In the genomic region with DNA sequence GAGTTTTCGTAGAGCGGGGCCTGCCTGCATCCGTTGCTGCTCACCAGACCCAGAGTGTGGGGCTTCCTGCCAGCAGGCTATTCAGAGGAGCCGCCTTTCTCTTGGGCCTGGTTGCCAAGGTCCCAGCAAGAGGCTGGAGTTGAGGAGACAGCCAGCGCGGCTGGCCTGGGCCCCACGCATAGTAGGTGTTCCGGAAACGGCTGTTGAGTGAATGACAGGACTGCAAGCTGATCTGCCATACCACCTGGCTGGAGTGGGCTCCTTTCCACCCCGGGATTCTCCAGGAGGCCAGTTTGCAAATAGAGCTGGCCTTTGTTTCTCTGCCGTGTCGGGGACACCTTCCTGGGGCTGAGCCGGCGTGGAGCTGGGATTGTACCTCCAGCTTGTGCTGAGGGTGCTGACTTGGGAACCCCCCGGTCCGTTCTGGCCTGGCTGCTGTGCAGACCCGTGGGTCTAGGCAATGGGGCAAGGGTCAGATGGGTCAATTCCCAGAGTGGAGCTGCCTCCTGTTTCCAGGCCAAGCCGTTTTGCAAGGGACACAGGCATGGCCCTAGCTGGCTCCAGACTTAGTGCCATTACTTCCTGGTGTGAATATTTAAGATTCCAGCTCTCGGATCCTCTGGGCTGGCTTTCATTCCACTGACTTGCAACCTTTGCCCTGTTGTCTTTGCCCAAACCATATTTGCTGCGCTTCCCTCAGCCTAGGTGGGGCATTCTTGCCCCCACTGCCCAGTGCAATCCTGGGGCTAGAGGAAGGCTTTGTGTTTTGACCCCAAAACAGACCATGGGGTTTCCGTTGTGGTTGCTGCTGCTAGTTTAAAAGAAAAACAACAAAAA, we compare ENCODE assay signal across 1 cellular context.
TF ChIP-seq lines count a peak whose summit lies in the region.

No MANE protein-coding gene starts in this region.

TF ChIP-seq in HepG2, 621 proteins besides CTCF, POLR2A, EP300 and RAD21 (continued from another document):
- TF ChIP-seq, protein P1, sequence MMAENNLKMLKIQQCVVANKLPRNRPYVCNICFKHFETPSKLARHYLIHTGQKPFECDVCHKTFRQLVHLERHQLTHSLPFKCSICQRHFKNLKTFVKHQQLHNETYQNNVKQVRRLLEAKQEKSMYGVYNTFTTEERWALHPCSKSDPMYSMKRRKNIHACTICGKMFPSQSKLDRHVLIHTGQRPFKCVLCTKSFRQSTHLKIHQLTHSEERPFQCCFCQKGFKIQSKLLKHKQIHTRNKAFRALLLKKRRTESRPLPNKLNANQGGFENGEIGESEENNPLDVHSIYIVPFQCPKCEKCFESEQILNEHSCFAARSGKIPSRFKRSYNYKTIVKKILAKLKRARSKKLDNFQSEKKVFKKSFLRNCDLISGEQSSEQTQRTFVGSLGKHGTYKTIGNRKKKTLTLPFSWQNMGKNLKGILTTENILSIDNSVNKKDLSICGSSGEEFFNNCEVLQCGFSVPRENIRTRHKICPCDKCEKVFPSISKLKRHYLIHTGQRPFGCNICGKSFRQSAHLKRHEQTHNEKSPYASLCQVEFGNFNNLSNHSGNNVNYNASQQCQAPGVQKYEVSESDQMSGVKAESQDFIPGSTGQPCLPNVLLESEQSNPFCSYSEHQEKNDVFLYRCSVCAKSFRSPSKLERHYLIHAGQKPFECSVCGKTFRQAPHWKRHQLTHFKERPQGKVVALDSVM (CRISPR knock-in tag; IDR thresholded peaks at IDR 0.05), result 0 out of 2 replicates have a peak, but pooled peaks have one; percentile 15
- TF ChIP-seq, protein P2, sequence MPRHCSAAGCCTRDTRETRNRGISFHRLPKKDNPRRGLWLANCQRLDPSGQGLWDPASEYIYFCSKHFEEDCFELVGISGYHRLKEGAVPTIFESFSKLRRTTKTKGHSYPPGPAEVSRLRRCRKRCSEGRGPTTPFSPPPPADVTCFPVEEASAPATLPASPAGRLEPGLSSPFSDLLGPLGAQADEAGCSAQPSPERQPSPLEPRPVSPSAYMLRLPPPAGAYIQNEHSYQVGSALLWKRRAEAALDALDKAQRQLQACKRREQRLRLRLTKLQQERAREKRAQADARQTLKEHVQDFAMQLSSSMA (CRISPR knock-in tag; IDR thresholded peaks at IDR 0.05), result 0 out of 2 replicates have a peak, but pooled peaks have one; percentile 30
- TF ChIP-seq, protein P3, sequence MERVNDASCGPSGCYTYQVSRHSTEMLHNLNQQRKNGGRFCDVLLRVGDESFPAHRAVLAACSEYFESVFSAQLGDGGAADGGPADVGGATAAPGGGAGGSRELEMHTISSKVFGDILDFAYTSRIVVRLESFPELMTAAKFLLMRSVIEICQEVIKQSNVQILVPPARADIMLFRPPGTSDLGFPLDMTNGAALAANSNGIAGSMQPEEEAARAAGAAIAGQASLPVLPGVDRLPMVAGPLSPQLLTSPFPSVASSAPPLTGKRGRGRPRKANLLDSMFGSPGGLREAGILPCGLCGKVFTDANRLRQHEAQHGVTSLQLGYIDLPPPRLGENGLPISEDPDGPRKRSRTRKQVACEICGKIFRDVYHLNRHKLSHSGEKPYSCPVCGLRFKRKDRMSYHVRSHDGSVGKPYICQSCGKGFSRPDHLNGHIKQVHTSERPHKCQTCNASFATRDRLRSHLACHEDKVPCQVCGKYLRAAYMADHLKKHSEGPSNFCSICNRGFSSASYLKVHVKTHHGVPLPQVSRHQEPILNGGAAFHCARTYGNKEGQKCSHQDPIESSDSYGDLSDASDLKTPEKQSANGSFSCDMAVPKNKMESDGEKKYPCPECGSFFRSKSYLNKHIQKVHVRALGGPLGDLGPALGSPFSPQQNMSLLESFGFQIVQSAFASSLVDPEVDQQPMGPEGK (CRISPR knock-in tag; IDR thresholded peaks at IDR 0.05), result peak; percentile 92
- TF ChIP-seq RFXAP (CRISPR knock-in tag; IDR thresholded peaks at IDR 0.05; ENCODE audit: borderline replicate concordance) (peak; percentile 63; the same call in 1 of the 2 replicates), SAP130 (CRISPR knock-in tag; IDR thresholded peaks at IDR 0.05; ENCODE audit: low read depth) (peak; percentile 78), CCDC6 (CRISPR knock-in tag; IDR thresholded peaks at IDR 0.05) (0 out of 2 replicates have a peak, but pooled peaks have one; percentile 19), HNF4G (IDR thresholded peaks at IDR 0.05; ENCODE audit: borderline replicate concordance, low read depth, low read length) (peak; percentile 91), HNF4G (CRISPR knock-in tag; IDR thresholded peaks at IDR 0.05; ENCODE audit: borderline replicate concordance, low read depth) (peak; percentile 87), ZNF883 (CRISPR knock-in tag; IDR thresholded peaks at IDR 0.05; ENCODE audit: not compliant biosample characterization) (peak; percentile 40), RNF2 (conservative IDR thresholded peaks at IDR 0.05; ENCODE audit: low read depth) (no peak), KLF16 (CRISPR knock-in tag; IDR thresholded peaks at IDR 0.05) (peak in 1 of 2 experiments; percentile 65; a peak in 1 of 4 replicates), ZNF546 (CRISPR knock-in tag; conservative IDR thresholded peaks at IDR 0.05) (no peak), NCOA2 (CRISPR knock-in tag; IDR thresholded peaks at IDR 0.05) (peak; percentile 47; the same call in 1 of the 2 replicates), ZNF768 (CRISPR knock-in tag; IDR thresholded peaks at IDR 0.05) (peak; percentile 55; the same call in 1 of the 2 replicates), RXRA (CRISPR knock-in tag; IDR thresholded peaks at IDR 0.05) (peak; percentile 93), ZNF232 (CRISPR knock-in tag; IDR thresholded peaks at IDR 0.05; ENCODE audit: borderline replicate concordance) (0 out of 2 replicates have a peak, but pooled peaks have one; percentile 31), SOX5 (CRISPR knock-in tag; IDR thresholded peaks at IDR 0.05; ENCODE audit: borderline replicate concordance) (peak; percentile 30; the same call in 1 of the 2 replicates), RBFOX2 (IDR thresholded peaks at IDR 0.05; ENCODE audit: low read depth, low read length) (no peak), PRMT3 (CRISPR knock-in tag; IDR thresholded peaks at IDR 0.05; ENCODE audit: borderline replicate concordance, low read depth) (no peak), ZMYM2 (CRISPR knock-in tag; IDR thresholded peaks at IDR 0.05) (peak; percentile 82; the same call in 1 of the 2 replicates), ZKSCAN1 (IDR thresholded peaks at IDR 0.05; ENCODE audit: low read length) (peak; percentile 91), FOXK1 (CRISPR knock-in tag; IDR thresholded peaks at IDR 0.05; ENCODE audit: borderline replicate concordance, low read depth) (0 out of 2 replicates have a peak, but pooled peaks have one; percentile 15), ZNF614 (CRISPR knock-in tag; IDR thresholded peaks at IDR 0.05; ENCODE audit: borderline replicate concordance) (peak; percentile 57; the same call in 1 of the 2 replicates), ZNF598 (CRISPR knock-in tag; IDR thresholded peaks at IDR 0.05; ENCODE audit: borderline replicate concordance) (0 out of 2 replicates have a peak, but pooled peaks have one; percentile 18), IKZF4 (CRISPR knock-in tag; IDR thresholded peaks at IDR 0.05; ENCODE audit: borderline replicate concordance, low read depth, not compliant biosample characterization) (peak; percentile 38), GABPB1 (CRISPR knock-in tag; IDR thresholded peaks at IDR 0.05) (peak; percentile 31), RFX1 (IDR thresholded peaks at IDR 0.05) (no peak), ZSCAN9 (CRISPR knock-in tag; IDR thresholded peaks at IDR 0.05; ENCODE audit: borderline replicate concordance) (peak; percentile 49; the same call in 1 of the 2 replicates)
- TF ChIP-seq, protein P4, sequence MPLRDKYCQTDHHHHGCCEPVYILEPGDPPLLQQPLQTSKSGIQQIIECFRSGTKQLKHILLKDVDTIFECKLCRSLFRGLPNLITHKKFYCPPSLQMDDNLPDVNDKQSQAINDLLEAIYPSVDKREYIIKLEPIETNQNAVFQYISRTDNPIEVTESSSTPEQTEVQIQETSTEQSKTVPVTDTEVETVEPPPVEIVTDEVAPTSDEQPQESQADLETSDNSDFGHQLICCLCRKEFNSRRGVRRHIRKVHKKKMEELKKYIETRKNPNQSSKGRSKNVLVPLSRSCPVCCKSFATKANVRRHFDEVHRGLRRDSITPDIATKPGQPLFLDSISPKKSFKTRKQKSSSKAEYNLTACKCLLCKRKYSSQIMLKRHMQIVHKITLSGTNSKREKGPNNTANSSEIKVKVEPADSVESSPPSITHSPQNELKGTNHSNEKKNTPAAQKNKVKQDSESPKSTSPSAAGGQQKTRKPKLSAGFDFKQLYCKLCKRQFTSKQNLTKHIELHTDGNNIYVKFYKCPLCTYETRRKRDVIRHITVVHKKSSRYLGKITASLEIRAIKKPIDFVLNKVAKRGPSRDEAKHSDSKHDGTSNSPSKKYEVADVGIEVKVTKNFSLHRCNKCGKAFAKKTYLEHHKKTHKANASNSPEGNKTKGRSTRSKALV (CRISPR knock-in tag; IDR thresholded peaks at IDR 0.05), result no peak
- TF ChIP-seq, protein P5, sequence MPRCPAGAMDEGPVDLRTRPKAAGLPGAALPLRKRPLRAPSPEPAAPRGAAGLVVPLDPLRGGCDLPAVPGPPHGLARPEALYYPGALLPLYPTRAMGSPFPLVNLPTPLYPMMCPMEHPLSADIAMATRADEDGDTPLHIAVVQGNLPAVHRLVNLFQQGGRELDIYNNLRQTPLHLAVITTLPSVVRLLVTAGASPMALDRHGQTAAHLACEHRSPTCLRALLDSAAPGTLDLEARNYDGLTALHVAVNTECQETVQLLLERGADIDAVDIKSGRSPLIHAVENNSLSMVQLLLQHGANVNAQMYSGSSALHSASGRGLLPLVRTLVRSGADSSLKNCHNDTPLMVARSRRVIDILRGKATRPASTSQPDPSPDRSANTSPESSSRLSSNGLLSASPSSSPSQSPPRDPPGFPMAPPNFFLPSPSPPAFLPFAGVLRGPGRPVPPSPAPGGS (CRISPR knock-in tag; IDR thresholded peaks at IDR 0.05), result peak; percentile 34; the same call in 1 of the 2 replicates
- TF ChIP-seq, protein P6, sequence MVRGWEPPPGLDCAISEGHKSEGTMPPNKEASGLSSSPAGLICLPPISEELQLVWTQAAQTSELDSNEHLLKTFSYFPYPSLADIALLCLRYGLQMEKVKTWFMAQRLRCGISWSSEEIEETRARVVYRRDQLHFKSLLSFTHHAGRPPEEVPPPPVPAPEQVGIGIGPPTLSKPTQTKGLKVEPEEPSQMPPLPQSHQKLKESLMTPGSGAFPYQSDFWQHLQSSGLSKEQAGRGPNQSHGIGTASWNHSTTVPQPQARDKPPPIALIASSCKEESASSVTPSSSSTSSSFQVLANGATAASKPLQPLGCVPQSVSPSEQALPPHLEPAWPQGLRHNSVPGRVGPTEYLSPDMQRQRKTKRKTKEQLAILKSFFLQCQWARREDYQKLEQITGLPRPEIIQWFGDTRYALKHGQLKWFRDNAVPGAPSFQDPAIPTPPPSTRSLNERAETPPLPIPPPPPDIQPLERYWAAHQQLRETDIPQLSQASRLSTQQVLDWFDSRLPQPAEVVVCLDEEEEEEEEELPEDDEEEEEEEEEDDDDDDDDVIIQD (CRISPR knock-in tag; IDR thresholded peaks at IDR 0.05; ENCODE audit: low read depth), result 0 out of 2 replicates have a peak, but pooled peaks have one; percentile 17
- TF ChIP-seq, protein P7, sequence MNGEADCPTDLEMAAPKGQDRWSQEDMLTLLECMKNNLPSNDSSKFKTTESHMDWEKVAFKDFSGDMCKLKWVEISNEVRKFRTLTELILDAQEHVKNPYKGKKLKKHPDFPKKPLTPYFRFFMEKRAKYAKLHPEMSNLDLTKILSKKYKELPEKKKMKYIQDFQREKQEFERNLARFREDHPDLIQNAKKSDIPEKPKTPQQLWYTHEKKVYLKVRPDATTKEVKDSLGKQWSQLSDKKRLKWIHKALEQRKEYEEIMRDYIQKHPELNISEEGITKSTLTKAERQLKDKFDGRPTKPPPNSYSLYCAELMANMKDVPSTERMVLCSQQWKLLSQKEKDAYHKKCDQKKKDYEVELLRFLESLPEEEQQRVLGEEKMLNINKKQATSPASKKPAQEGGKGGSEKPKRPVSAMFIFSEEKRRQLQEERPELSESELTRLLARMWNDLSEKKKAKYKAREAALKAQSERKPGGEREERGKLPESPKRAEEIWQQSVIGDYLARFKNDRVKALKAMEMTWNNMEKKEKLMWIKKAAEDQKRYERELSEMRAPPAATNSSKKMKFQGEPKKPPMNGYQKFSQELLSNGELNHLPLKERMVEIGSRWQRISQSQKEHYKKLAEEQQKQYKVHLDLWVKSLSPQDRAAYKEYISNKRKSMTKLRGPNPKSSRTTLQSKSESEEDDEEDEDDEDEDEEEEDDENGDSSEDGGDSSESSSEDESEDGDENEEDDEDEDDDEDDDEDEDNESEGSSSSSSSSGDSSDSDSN (CRISPR knock-in tag; IDR thresholded peaks at IDR 0.05), result peak; percentile 65
- TF ChIP-seq, protein P8, sequence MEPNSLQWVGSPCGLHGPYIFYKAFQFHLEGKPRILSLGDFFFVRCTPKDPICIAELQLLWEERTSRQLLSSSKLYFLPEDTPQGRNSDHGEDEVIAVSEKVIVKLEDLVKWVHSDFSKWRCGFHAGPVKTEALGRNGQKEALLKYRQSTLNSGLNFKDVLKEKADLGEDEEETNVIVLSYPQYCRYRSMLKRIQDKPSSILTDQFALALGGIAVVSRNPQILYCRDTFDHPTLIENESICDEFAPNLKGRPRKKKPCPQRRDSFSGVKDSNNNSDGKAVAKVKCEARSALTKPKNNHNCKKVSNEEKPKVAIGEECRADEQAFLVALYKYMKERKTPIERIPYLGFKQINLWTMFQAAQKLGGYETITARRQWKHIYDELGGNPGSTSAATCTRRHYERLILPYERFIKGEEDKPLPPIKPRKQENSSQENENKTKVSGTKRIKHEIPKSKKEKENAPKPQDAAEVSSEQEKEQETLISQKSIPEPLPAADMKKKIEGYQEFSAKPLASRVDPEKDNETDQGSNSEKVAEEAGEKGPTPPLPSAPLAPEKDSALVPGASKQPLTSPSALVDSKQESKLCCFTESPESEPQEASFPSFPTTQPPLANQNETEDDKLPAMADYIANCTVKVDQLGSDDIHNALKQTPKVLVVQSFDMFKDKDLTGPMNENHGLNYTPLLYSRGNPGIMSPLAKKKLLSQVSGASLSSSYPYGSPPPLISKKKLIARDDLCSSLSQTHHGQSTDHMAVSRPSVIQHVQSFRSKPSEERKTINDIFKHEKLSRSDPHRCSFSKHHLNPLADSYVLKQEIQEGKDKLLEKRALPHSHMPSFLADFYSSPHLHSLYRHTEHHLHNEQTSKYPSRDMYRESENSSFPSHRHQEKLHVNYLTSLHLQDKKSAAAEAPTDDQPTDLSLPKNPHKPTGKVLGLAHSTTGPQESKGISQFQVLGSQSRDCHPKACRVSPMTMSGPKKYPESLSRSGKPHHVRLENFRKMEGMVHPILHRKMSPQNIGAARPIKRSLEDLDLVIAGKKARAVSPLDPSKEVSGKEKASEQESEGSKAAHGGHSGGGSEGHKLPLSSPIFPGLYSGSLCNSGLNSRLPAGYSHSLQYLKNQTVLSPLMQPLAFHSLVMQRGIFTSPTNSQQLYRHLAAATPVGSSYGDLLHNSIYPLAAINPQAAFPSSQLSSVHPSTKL (CRISPR knock-in tag; IDR thresholded peaks at IDR 0.05), result peak; percentile 74; the same call in 1 of the 2 replicates
- TF ChIP-seq, protein P9, sequence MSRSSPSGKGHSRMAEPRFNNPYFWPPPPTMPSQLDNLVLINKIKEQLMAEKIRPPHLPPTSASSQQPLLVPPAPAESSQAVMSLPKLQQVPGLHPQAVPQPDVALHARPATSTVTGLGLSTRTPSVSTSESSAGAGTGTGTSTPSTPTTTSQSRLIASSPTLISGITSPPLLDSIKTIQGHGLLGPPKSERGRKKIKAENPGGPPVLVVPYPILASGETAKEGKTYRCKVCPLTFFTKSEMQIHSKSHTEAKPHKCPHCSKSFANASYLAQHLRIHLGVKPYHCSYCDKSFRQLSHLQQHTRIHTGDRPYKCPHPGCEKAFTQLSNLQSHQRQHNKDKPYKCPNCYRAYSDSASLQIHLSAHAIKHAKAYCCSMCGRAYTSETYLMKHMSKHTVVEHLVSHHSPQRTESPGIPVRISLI (CRISPR knock-in tag; IDR thresholded peaks at IDR 0.05; ENCODE audit: borderline replicate concordance), result 0 out of 2 replicates have a peak, but pooled peaks have one; percentile 28
